ENCODE assay signal across 9 cellular contexts in genomic region chr4:687048-687974, GRCh38. TPM values are rescaled to one million over a fixed set of nuclear protein-coding genes. Genes with fewer than 3 reads are reported as not detected.
A peak's percentile ranks its signal among the peaks of the same experiment; 100 is the strongest.
DNase-seq lines count a peak whose midpoint lies in the region; ATAC-seq and TF ChIP-seq lines count a peak whose summit lies in the region.
"Had no signal": no experiment of that assay in that cellular context is flagged by ENCODE, and none has a peak within 500 bp of the region (broad histone marks: within the 10 kb centered on the region; RNA-seq: fewer than 3 reads in every experiment).

No MANE protein-coding gene starts in this region.

- H3K4me3 ChIP-seq in HEK293 (ENCODE audit: low read depth, low read length) (no peak overlapping the region), WI38 (ENCODE audit: low read depth, low read length) (peak overlapping the region; percentile 31), right cardiac atrium (ENCODE audit: low read length) (no peak overlapping the region)

- DNase-seq in right cardiac atrium (peak; percentile 94 to 96 (median 95)), smooth muscle cell of the brain vasculature (ENCODE audit: low read depth, low spot score) (peak; percentile 37), globus pallidus (ENCODE audit: low spot score) (no peak)
- DNase-seq in stimulated activated CD4-positive, alpha-beta T cell treated with anti-CD3 and anti-CD28 coated beads, Interleukin-1b, Interleukin-23, amount 100 ng/mL, for 48 hours: no peak
- DNase-seq in activated naive CD4-positive, alpha-beta T cell treated with anti-CD3 and anti-CD28 coated beads, Interleukin-2, amount 10 ng/mL, durations not matched to agents 7 days and 5 days: no peak

- POLR2A ChIA-PET in HEK293 (lab: Yijun Ruan, JAX): interaction anchor here (1.4 kb wide), 1 partner anchor 12 kb away, joined by 3 read pairs; no protein-coding TSS in a partner anchor

- H3K4me1 ChIP-seq in HEK293 (ENCODE audit: control insufficient read depth, insufficient read depth, low read length): no peaks in the 10 kb centered on the region
- peaks cover 9% of the 10 kb centered on the region for H3K4me1 ChIP-seq in right cardiac atrium (ENCODE audit: control insufficient read depth, insufficient read depth, low read length)

- WGBS in right cardiac atrium: 45% methylated on average over 38 of the region's 38 CpGs

- H3K9me3 ChIP-seq in HEK293 (ENCODE audit: control insufficient read depth, insufficient read depth, low read depth, low read length) (no peaks in the 10 kb centered on the region), right cardiac atrium (ENCODE audit: control insufficient read depth, low read length) (no peaks in the 10 kb centered on the region)

- ATAC-seq in right cardiac atrium (peak; percentile 84 to 85), HG03432 (IDR thresholded peaks at IDR 0.05; ENCODE audit: unreplicated experiment) (no peak)

- intact Hi-C loops in right cardiac atrium (cut with DNase I): no loop called here

- TF ChIP-seq CTCF in HEK293 (tag by site-specific recombination; IDR thresholded peaks at IDR 0.05) (no peak), WI38 (IDR thresholded peaks at IDR 0.05; ENCODE audit: low read depth, low read length) (no peak)

- H3K4me3 Mint-ChIP-seq in activated naive CD4-positive, alpha-beta T cell treated with anti-CD3 and anti-CD28 coated beads, Interleukin-2, amount 10 ng/mL, durations not matched to agents 7 days and 5 days: no peak overlapping the region

- H3K27ac ChIP-seq in HEK293 (ENCODE audit: extremely low read depth, low read depth, low read length) (no peak overlapping the region), right cardiac atrium (ENCODE audit: low read length) (peak overlapping the region; percentile 42)

- H3K27me3 ChIP-seq in right cardiac atrium (ENCODE audit: control insufficient read depth, insufficient read depth): no peaks in the 10 kb centered on the region
- H3K27me3 ChIP-seq: dorsolateral prefrontal cortex had no signal

- H3K9me3 Mint-ChIP-seq in activated naive CD4-positive, alpha-beta T cell treated with anti-CD3 and anti-CD28 coated beads, Interleukin-2, amount 10 ng/mL, durations not matched to agents 7 days and 5 days: no peaks in the 10 kb centered on the region

- no peak overlapping the region for H3K27ac Mint-ChIP-seq in activated naive CD4-positive, alpha-beta T cell treated with anti-CD3 and anti-CD28 coated beads, Interleukin-2, amount 10 ng/mL, durations not matched to agents 7 days and 5 days

- peaks cover 45% of the 10 kb centered on the region for H3K27me3 Mint-ChIP-seq in activated naive CD4-positive, alpha-beta T cell treated with anti-CD3 and anti-CD28 coated beads, Interleukin-2, amount 10 ng/mL, durations not matched to agents 7 days and 5 days

- no peaks in the 10 kb centered on the region for H3K36me3 ChIP-seq in HEK293 (ENCODE audit: control insufficient read depth in 2 of 2, insufficient read depth in 1 of 2, low read length in 2 of 2)

- CTCF ChIA-PET in HEK293 (lab: Yijun Ruan, JAX): no interaction called here
- CTCF ChIA-PET in activated naive CD4-positive, alpha-beta T cell treated with anti-CD3 and anti-CD28 coated beads, Interleukin-2, amount 10 ng/mL, durations not matched to agents 7 days and 5 days (lab: Charles Lee): interaction anchor here (1.3 kb wide), 1 partner anchor 14 kb away, joined by 4 read pairs; the partner anchor contains the start of genes ATP5ME and MYL5

- H3K4me1 Mint-ChIP-seq in activated naive CD4-positive, alpha-beta T cell treated with anti-CD3 and anti-CD28 coated beads, Interleukin-2, amount 10 ng/mL, durations not matched to agents 7 days and 5 days: no peaks in the 10 kb centered on the region

- H3K36me3 Mint-ChIP-seq in activated naive CD4-positive, alpha-beta T cell treated with anti-CD3 and anti-CD28 coated beads, Interleukin-2, amount 10 ng/mL, durations not matched to agents 7 days and 5 days: no peaks in the 10 kb centered on the region

TF ChIP-seq in HEK293, 187 proteins besides CTCF, POLR2A, EP300 and RAD21:
- TF ChIP-seq KLF1 (tag by site-specific recombination; IDR thresholded peaks at IDR 0.05) (peak; percentile 68), ZNF692 (tag by site-specific recombination; IDR thresholded peaks at IDR 0.05) (peak; percentile 54; the same call in 1 of the 2 replicates), ZFP69B (tag by site-specific recombination; IDR thresholded peaks at IDR 0.05) (0 out of 2 replicates have a peak, but pooled peaks have one; percentile 60), WT1 (tag by site-specific recombination; IDR thresholded peaks at IDR 0.05) (no peak)

RNA-seq across cellular contexts. Expression of gene SLC49A3, which starts 1.6 kb away (rescaled TPM):
- total RNA-seq in right cardiac atrium: 10 to 100 TPM; 13.7 to 19.5 (median 16.9) TPM
- 10.6 TPM for polyA plus RNA-seq in right cardiac atrium

RNA-seq across cellular contexts. Expression of gene MYL5, which starts 13.0 kb away (rescaled TPM):
- total RNA-seq in right cardiac atrium: 1 to 10 TPM; 4.0 to 6.0 (median 4.7) TPM
- polyA plus RNA-seq in right cardiac atrium: 3.8 TPM

RNA-seq across cellular contexts. Expression of gene ATP5ME, which starts 13.2 kb away (rescaled TPM):
- total RNA-seq in right cardiac atrium: 100 to 1,000 TPM; 689 to 911 (median 734) TPM
- polyA plus RNA-seq in right cardiac atrium: 1,352 TPM

RNA-seq across cellular contexts. Expression of gene PCGF3, which starts 18.3 kb away (rescaled TPM):
- total RNA-seq in right cardiac atrium: 10 to 100 TPM; 25.0 to 28.6 (median 26.4) TPM
- 30.1 TPM for polyA plus RNA-seq in right cardiac atrium

Comparison
In these comparisons a context has a peak if more than half of its experiments do, and no peak if none do; other contexts are left out.
1. DNase-seq: peak in right cardiac atrium (3 of 3) and smooth muscle cell of the brain vasculature (single experiment); none in stimulated activated CD4-positive, alpha-beta T cell treated with anti-CD3 and anti-CD28 coated beads, Interleukin-1b, Interleukin-23, amount 100 ng/mL, for 48 hours (single experiment), globus pallidus (single experiment) and activated naive CD4-positive, alpha-beta T cell treated with anti-CD3 and anti-CD28 coated beads, Interleukin-2, amount 10 ng/mL, durations not matched to agents 7 days and 5 days (single experiment).